5 cellular contexts compared by ENCODE assay signal in the genomic region with DNA sequence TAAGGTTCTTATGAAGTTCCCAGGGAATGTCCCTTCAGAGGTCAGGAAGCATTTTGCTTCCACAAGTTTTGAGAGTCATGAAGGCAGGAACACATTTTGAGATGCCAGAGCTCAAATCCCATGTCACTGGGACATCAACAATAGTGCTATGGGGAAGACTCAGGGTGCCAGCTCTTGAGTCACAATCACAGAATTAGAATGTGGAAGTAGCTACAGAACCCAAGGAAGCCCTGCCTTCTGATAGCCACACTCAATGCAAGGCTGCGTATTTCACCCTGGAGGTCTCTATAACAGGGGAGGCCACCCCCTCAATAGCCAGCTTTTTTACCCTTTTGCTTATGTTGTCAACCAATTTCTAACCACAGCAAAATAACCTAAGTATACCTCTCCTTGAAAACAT.
DNase-seq lines count a peak whose midpoint lies in the region; ATAC-seq and TF ChIP-seq lines count a peak whose summit lies in the region.
"Not testable (repeated sequence)": the region's sequence is repeated elsewhere in the genome, so short reads cannot be mapped to it uniquely, and the experiment has no call there.

No MANE protein-coding gene starts in this region.

- not testable (repeated sequence) for H3K27ac Mint-ChIP-seq in naive thymus-derived CD4-positive, alpha-beta T cell

- DNase-seq in left ventricle myocardium superior; left lung; lower lobe of right lung; naive thymus-derived CD4-positive, alpha-beta T cell; upper lobe of right lung: not testable (repeated sequence)

- not testable (repeated sequence) for H3K4me1 ChIP-seq in left lung; lower lobe of right lung; naive thymus-derived CD4-positive, alpha-beta T cell (ENCODE audit: control insufficient read depth in 2 of 2, insufficient read depth in 2 of 2, low read length in 2 of 2); upper lobe of right lung

- not testable (repeated sequence) for H3K36me3 Mint-ChIP-seq in naive thymus-derived CD4-positive, alpha-beta T cell

- not testable (repeated sequence) for TF ChIP-seq CTCF in left lung (IDR thresholded peaks at IDR 0.05); lower lobe of right lung (IDR thresholded peaks at IDR 0.05); upper lobe of right lung (IDR thresholded peaks at IDR 0.05)

- not testable (repeated sequence) for H3K4me3 ChIP-seq in left lung; lower lobe of right lung; naive thymus-derived CD4-positive, alpha-beta T cell (ENCODE audit: low read length); upper lobe of right lung

- peak; percentile 42 for ATAC-seq in left ventricle myocardium superior
- peak; percentile 52 for ATAC-seq in left lung
- peak; percentile 40 to 70 for ATAC-seq in lower lobe of right lung
- peak; percentile 57 for ATAC-seq in naive thymus-derived CD4-positive, alpha-beta T cell
- peak; percentile 85 for ATAC-seq in upper lobe of right lung

- intact Hi-C loops in left ventricle myocardium superior (cut with micrococcal nuclease); left lung (cut with DNase I); lower lobe of right lung (cut with DNase I); naive thymus-derived CD4-positive, alpha-beta T cell (cut with micrococcal nuclease); upper lobe of right lung (cut with DNase I): not testable (repeated sequence)

- H3K9me3 Mint-ChIP-seq in naive thymus-derived CD4-positive, alpha-beta T cell = not testable (repeated sequence)

- not testable (repeated sequence) for H3K27me3 Mint-ChIP-seq in naive thymus-derived CD4-positive, alpha-beta T cell

- not testable (repeated sequence) for H3K27me3 ChIP-seq in left lung; lower lobe of right lung (ENCODE audit: low read depth); naive thymus-derived CD4-positive, alpha-beta T cell (ENCODE audit: control insufficient read depth in 2 of 2, insufficient read depth in 2 of 2, low read length in 2 of 2); upper lobe of right lung

- CTCF ChIA-PET in naive thymus-derived CD4-positive, alpha-beta T cell (lab: Charles Lee) = not testable (repeated sequence)

- POLR2A ChIA-PET in naive thymus-derived CD4-positive, alpha-beta T cell (lab: Charles Lee) = not testable (repeated sequence)

- not testable (repeated sequence) for H3K27ac ChIP-seq in left lung; lower lobe of right lung; naive thymus-derived CD4-positive, alpha-beta T cell (ENCODE audit: low read depth, low read length); upper lobe of right lung

- not testable (repeated sequence) for H3K9me3 ChIP-seq in left lung; lower lobe of right lung; naive thymus-derived CD4-positive, alpha-beta T cell (ENCODE audit: control insufficient read depth in 2 of 3, low read length in 3 of 3); upper lobe of right lung

- H3K4me3 Mint-ChIP-seq in naive thymus-derived CD4-positive, alpha-beta T cell = not testable (repeated sequence)

- H3K4me1 Mint-ChIP-seq in naive thymus-derived CD4-positive, alpha-beta T cell = not testable (repeated sequence)

- H3K36me3 ChIP-seq in left lung; lower lobe of right lung; naive thymus-derived CD4-positive, alpha-beta T cell (ENCODE audit: control insufficient read depth in 2 of 3, insufficient read depth in 3 of 3, low read length in 3 of 3); upper lobe of right lung: not testable (repeated sequence)
